17 cellular contexts compared by ENCODE assay signal in the genomic region with DNA sequence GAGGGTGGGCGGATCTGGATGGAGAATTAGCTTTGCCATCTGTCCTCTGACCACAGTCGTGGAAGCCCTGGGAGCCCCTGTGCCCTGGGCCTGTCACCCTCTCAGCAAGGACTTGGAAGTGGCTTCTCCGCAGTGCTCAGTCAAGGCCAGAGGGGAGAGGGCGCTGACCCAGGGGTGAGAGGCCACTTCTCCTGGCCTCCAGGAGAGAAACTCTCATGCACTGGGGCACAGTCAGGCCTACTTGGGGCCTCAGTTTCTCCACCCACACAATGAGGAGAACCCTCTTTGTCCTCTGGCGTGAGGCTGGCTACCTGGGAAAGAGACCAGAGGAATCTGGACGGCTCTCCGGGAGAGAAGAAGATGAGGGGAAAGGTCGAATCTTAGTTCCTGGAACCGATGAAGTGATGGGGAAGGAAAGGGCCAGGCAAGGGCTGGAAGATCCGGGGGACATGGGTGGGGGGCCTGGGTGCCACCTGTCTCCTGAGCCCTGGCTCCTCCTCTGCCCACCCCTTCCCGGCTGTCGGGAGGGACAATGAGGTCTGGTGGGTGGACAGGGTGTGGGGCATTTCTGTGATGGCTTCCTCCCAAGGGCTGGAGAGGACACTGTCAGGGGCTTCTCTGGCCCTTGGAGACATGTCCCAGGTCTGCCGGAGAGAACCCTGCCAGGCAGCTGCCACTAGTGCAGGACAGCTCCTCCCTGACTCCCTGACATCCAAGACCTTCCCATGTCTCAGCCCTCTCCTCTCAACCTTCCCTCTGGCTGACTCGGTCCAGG. TPM values are rescaled to one million over a fixed set of nuclear protein-coding genes. Genes with fewer than 3 reads are reported as not detected.
DNase-seq lines count a peak whose midpoint lies in the region; ATAC-seq, FAIRE-seq and TF ChIP-seq lines count a peak whose summit lies in the region.
"Had no signal": no experiment of that assay in that cellular context is flagged by ENCODE, and none has a peak within 500 bp of the region (broad histone marks: within the 10 kb centered on the region; RNA-seq: fewer than 3 reads in every experiment).

No MANE protein-coding gene starts in this region.

- H3K4me3 ChIP-seq in MM.1S (ENCODE audit: low read length) = no peak overlapping the region
- no peak overlapping the region for H3K4me3 ChIP-seq in kidney (ENCODE audit: low read length in 2 of 2)
- no peak overlapping the region for H3K4me3 ChIP-seq in testis
- H3K4me3 ChIP-seq: GM23338 had no signal

- peaks cover 28% of the 10 kb centered on the region for H3F3A ChIP-seq in MM.1S (ENCODE audit: insufficient read depth, low read length)

- H3K9me2 ChIP-seq in MM.1S (replicated peaks; ENCODE audit: insufficient read depth, low read length) = no peaks in the 10 kb centered on the region

- H3K4me2 ChIP-seq in MM.1S (ENCODE audit: low read depth, low read length) = peak overlapping the region; percentile 62
- H3K4me2 ChIP-seq: GM23338 had no signal

- H3K36me3 ChIP-seq in MM.1S (replicated peaks; ENCODE audit: insufficient read depth, low read length) (no peaks in the 10 kb centered on the region), kidney (ENCODE audit: control insufficient read depth in 1 of 2, insufficient read depth in 2 of 2, low read length in 2 of 2) (peaks cover 5 to 8% of the 10 kb centered on the region in 2 donors), testis (ENCODE audit: low read depth, missing control alignments) (no peaks in the 10 kb centered on the region)

- no peak for ATAC-seq in activated naive CD4-positive, alpha-beta T cell treated with anti-CD3 and anti-CD28 coated beads, Interleukin-2, amount 50 U/mL, for 72 hours
- ATAC-seq: GM23338 had no signal

- peak in 1 of 2 donors; percentile 43 for DNase-seq in activated naive CD4-positive, alpha-beta T cell treated with anti-CD3 and anti-CD28 coated beads, Interleukin-2, amount 50 U/mL, for 72 hours (ENCODE audit: low spot score in 2 of 2)
- no peak for DNase-seq in activated naive CD4-positive, alpha-beta T cell treated with anti-CD3 and anti-CD28 coated beads, Interleukin-2, amount 50 U/mL, for 16 hours
- DNase-seq in MM.1S = no peak
- DNase-seq in kidney = peak; percentile 37
- peak; percentile 2 for DNase-seq in urothelium cell line (ENCODE audit: low spot score)
- DNase-seq in NCI-H446 treated with DMSO at 0.1 percent for 48 hours (lab: John Stamatoyannopoulos, UW) = no peak
- no peak for DNase-seq in NCI-H1436 (lab: John Stamatoyannopoulos, UW)
- DNase-seq in testis = no peak
- DNase-seq: anterior cingulate cortex, EL, NCI-H1105 treated with DMSO at 0.1 percent for 48 hours, NCI-H2107, OCI-M1, SHP77 treated with DMSO at 0.1 percent for 48 hours had no signal

- H2AFZ ChIP-seq in MM.1S (ENCODE audit: low read length) = no peak overlapping the region
- H2AFZ ChIP-seq: GM23338 had no signal

- no peaks in the 10 kb centered on the region for H3K9me3 Mint-ChIP-seq in activated naive CD4-positive, alpha-beta T cell treated with anti-CD3 and anti-CD28 coated beads, Interleukin-2, amount 50 U/mL, for 72 hours
- H3K9me3 Mint-ChIP-seq: central memory CD8-positive, alpha-beta T cell; GM23338; T-helper 1 cell treated with Interleukin-12 subunit alpha and Interleukin-12 subunit beta and Interleukin-4 antibody, amounts not matched to agents 30 μg/mL and 1 μg/mL, for 36 hours had no signal

- TF ChIP-seq CTCF in MM.1S (IDR thresholded peaks at IDR 0.05; ENCODE audit: low read length) (no peak), kidney (IDR thresholded peaks at IDR 0.05; ENCODE audit: borderline replicate concordance, extremely low read depth, insufficient read depth) (no peak), testis (IDR thresholded peaks at IDR 0.05) (no peak)

- H3K36me3 Mint-ChIP-seq in activated naive CD4-positive, alpha-beta T cell treated with anti-CD3 and anti-CD28 coated beads, Interleukin-2, amount 50 U/mL, for 72 hours = no peaks in the 10 kb centered on the region

- no peak for TF ChIP-seq POLR2A in testis (IDR thresholded peaks at IDR 0.05)

- intact Hi-C loops in kidney (cut with DNase I) = no loop called here
- intact Hi-C loops in testis (cut with DNase I; ENCODE audit: low total_unique reads) = no loop called here

- H3K27me3 ChIP-seq in MM.1S (replicated peaks; ENCODE audit: insufficient read depth, low read length) (no peaks in the 10 kb centered on the region), testis (no peaks in the 10 kb centered on the region)

- H3K27ac Mint-ChIP-seq in activated naive CD4-positive, alpha-beta T cell treated with anti-CD3 and anti-CD28 coated beads, Interleukin-2, amount 50 U/mL, for 72 hours = peak overlapping the region; percentile 72 to 77
- H3K27ac Mint-ChIP-seq: GM23338 had no signal

- no peaks in the 10 kb centered on the region for H4K20me1 ChIP-seq in MM.1S (ENCODE audit: insufficient read depth, low read length)

- peaks cover 43% of the 10 kb centered on the region for H3K4me1 ChIP-seq in MM.1S (ENCODE audit: low read length)
- H3K4me1 ChIP-seq in kidney (ENCODE audit: control insufficient read depth in 1 of 2, insufficient read depth in 1 of 2, low read depth in 1 of 2, low read length in 2 of 2) = no peaks in the 10 kb centered on the region
- no peaks in the 10 kb centered on the region for H3K4me1 ChIP-seq in testis

- FAIRE-seq in kidney (lab: Jason Lieb, UNC) (no peak), urothelium cell line (lab: Jason Lieb, UNC) (no peak)

- H3K79me2 ChIP-seq in MM.1S (ENCODE audit: low read length) = no peaks in the 10 kb centered on the region

- WGBS in testis, 2 donors = 75 to 84% methylated on average over 14 of the region's 14 CpGs

- H3K27ac ChIP-seq in MM.1S (ENCODE audit: low read length) (peak overlapping the region; percentile 85), kidney (ENCODE audit: low read depth in 2 of 2, low read length in 2 of 2) (no peak overlapping the region), testis (no peak overlapping the region)

- H3K9me3 ChIP-seq in MM.1S (replicated peaks; ENCODE audit: insufficient read depth, low read length) (no peaks in the 10 kb centered on the region), kidney (ENCODE audit: control insufficient read depth in 1 of 2, low read length in 2 of 2) (no peaks in the 10 kb centered on the region), testis (no peaks in the 10 kb centered on the region)

- H3K9ac ChIP-seq in MM.1S (ENCODE audit: low read length) (peak overlapping the region; percentile 44; the same call in 1 of the 2 replicates), kidney (ENCODE audit: low read length in 2 of 2) (no peak overlapping the region)

RNA-seq across cellular contexts. Expression of gene ARHGAP27, which starts 9.1 kb away (rescaled TPM):
- total RNA-seq in activated naive CD4-positive, alpha-beta T cell treated with anti-CD3 and anti-CD28 coated beads, Interleukin-2, amount 50 U/mL, for 72 hours = 10 to 100 TPM; 49.7 to 55.1 TPM
- total RNA-seq in kidney (57.2 TPM), testis (10 to 100 TPM; 21.4 to 22.8 TPM)
- polyA plus RNA-seq in kidney (ENCODE audit: insufficient read depth, low read depth, low replicate concordance) (13.3 TPM), testis (ENCODE audit: insufficient read depth, low read depth, low replicate concordance) (17.7 TPM)

RNA-seq across cellular contexts. Expression of gene PLEKHM1, which starts 48.8 kb away (rescaled TPM):
- 10 to 100 TPM; 22.9 to 33.7 TPM for total RNA-seq in activated naive CD4-positive, alpha-beta T cell treated with anti-CD3 and anti-CD28 coated beads, Interleukin-2, amount 50 U/mL, for 72 hours
- 46.6 TPM for total RNA-seq in kidney
- 13.3 TPM for polyA plus RNA-seq in kidney (ENCODE audit: insufficient read depth, low read depth, low replicate concordance)
- total RNA-seq in testis = 10 to 100 TPM; 31.8 to 39.1 TPM
- polyA plus RNA-seq in testis (ENCODE audit: insufficient read depth, low read depth, low replicate concordance) = 17.8 TPM

Comparison
In these comparisons a context has a peak if more than half of its experiments do, and no peak if none do; other contexts are left out.
1. DNase-seq: peak in kidney (single experiment) and urothelium cell line (single experiment); none in activated naive CD4-positive, alpha-beta T cell treated with anti-CD3 and anti-CD28 coated beads, Interleukin-2, amount 50 U/mL, for 16 hours (single experiment), MM.1S (single experiment), NCI-H446 treated with DMSO at 0.1 percent for 48 hours (single experiment), NCI-H1436 (single experiment) and testis (single experiment).